In the genomic region with DNA sequence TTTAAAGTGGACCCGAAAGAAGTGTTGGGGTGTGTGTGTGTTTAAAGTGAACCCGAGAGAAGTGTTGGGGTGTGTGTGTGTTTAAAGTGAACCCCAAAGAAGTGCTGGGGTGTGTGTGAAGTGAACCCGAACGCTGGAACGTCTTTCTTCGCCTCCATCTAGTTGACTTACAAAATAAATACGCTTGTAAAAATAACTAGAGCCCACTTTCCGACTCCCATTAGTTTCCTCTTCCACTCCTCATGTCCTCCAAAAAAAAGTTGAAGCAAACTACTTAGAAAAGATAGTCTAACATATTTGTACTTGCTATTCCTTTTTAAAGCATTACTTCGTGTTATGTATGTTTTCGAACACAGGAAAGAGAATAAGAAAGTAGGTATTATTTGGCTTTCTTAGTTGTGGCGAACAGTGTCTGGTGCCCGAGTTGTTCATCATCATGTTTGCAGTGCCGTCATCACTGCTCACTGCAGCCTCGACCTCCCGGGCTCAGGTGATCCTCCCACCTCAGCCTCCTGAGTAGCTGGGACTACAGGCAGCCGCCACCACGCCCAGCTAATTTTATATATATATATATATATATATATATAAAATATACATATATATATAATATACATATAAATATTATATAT, we compare ENCODE assay signal across 8 cellular contexts. TPM values are rescaled to one million over a fixed set of nuclear protein-coding genes. Genes with fewer than 3 reads are reported as not detected.
DNase-seq lines count a peak whose midpoint lies in the region; ATAC-seq and TF ChIP-seq lines count a peak whose summit lies in the region.

No MANE protein-coding gene starts in this region.

- CTCF ChIA-PET in CD4-positive, alpha-beta memory T cell (lab: Charles Lee; ENCODE audit: partially characterized antibody): interaction anchor here (1.5 to 1.7 kb wide), 3 partner anchors 9 to 11 kb away, joined by 4 to 6 read pairs (median 4); no protein-coding TSS in a partner anchor

- no peaks in the 10 kb centered on the region for H3K27me3 Mint-ChIP-seq in CD4-positive, alpha-beta memory T cell
- H3K27me3 Mint-ChIP-seq in activated T-cell treated with anti-CD3 and anti-CD28 coated beads, Interleukin-2, amount 50 U/mL, for 24 hours: no peaks in the 10 kb centered on the region

- ATAC-seq in foreskin keratinocyte (no peak), gastrocnemius medialis (no peak), GM21381 (IDR thresholded peaks at IDR 0.05; ENCODE audit: unreplicated experiment) (no peak)

- TF ChIP-seq CTCF in foreskin keratinocyte (conservative IDR thresholded peaks at IDR 0.05) (no peak), gastrocnemius medialis (IDR thresholded peaks at IDR 0.05 in 4 of 5, conservative IDR thresholded peaks at IDR 0.05 in 1 of 5) (no peak)

- H3K9ac ChIP-seq in HUES64 (ENCODE audit: low read depth, low read length): peak overlapping the region; percentile 97

- POLR2A ChIA-PET in CD4-positive, alpha-beta memory T cell (lab: Charles Lee; ENCODE audit: partially characterized antibody): interaction anchor here (1.1 to 3.9 kb wide), 9 partner anchors 9 to 80 kb away, joined by 3 to 42 read pairs (median 8); a partner anchor contains a TSS

- DNase-seq in CD4-positive, alpha-beta memory T cell: peak in 4 of 5 donors; percentile 47 to 75 (median 50)
- DNase-seq in activated T-cell treated with anti-CD3 and anti-CD28 coated beads, Interleukin-2, amount 50 U/mL, for 24 hours: peak; percentile 43
- no peak for DNase-seq in foreskin keratinocyte
- DNase-seq in gastrocnemius medialis: no peak
- no peak for DNase-seq in NCI-H774 (lab: John Stamatoyannopoulos, UW)
- no peak for DNase-seq in NCI-H748 treated with DMSO at 0.1 percent for 48 hours (lab: John Stamatoyannopoulos, UW)

- H3K4me3 ChIP-seq in CD4-positive, alpha-beta memory T cell (ENCODE audit: low read length in 2 of 2): peak overlapping the region; percentile 91 to 96
- H3K4me3 ChIP-seq in HUES64 (ENCODE audit: low read length): peak overlapping the region; percentile 96
- H3K4me3 ChIP-seq in gastrocnemius medialis: peak overlapping the region; percentile 79 to 98 (median 87)

- H3K27ac Mint-ChIP-seq in CD4-positive, alpha-beta memory T cell: peak overlapping the region; percentile 94 to 99 (median 98)
- peak overlapping the region; percentile 94 for H3K27ac Mint-ChIP-seq in activated T-cell treated with anti-CD3 and anti-CD28 coated beads, Interleukin-2, amount 50 U/mL, for 24 hours

- H3K9me3 Mint-ChIP-seq in CD4-positive, alpha-beta memory T cell: no peaks in the 10 kb centered on the region
- H3K9me3 Mint-ChIP-seq in activated T-cell treated with anti-CD3 and anti-CD28 coated beads, Interleukin-2, amount 50 U/mL, for 24 hours: no peaks in the 10 kb centered on the region

- intact Hi-C loops in CD4-positive, alpha-beta memory T cell (cut with micrococcal nuclease): loop anchor here (5.0 kb wide), 1 partner anchor 55 kb away; no protein-coding TSS in a partner anchor
- intact Hi-C loops in gastrocnemius medialis (cut with DNase I; ENCODE audit: low total_unique reads): loop anchor here (5.0 kb wide), 2 partner anchors 40 to 80 kb away; no protein-coding TSS in a partner anchor

- H3K36me3 Mint-ChIP-seq in CD4-positive, alpha-beta memory T cell: peaks cover 0 to 19% of the 10 kb centered on the region in 2 donors
- H3K36me3 Mint-ChIP-seq in activated T-cell treated with anti-CD3 and anti-CD28 coated beads, Interleukin-2, amount 50 U/mL, for 24 hours (ENCODE audit: low read depth): peaks cover 20% of the 10 kb centered on the region

- H3K9me3 ChIP-seq in CD4-positive, alpha-beta memory T cell (ENCODE audit: control insufficient read depth in 1 of 2, low read length in 2 of 2): no peaks in the 10 kb centered on the region
- H3K9me3 ChIP-seq in HUES64 (ENCODE audit: insufficient read depth, low read depth, low read length): no peaks in the 10 kb centered on the region
- no peaks in the 10 kb centered on the region for H3K9me3 ChIP-seq in gastrocnemius medialis

- H3K27ac ChIP-seq in CD4-positive, alpha-beta memory T cell (ENCODE audit: low read depth, low read length): peak overlapping the region; percentile 94
- H3K27ac ChIP-seq in HUES64 (ENCODE audit: low read depth, low read length): no peak overlapping the region
- peak overlapping the region; percentile 92 for H3K27ac ChIP-seq in foreskin keratinocyte
- H3K27ac ChIP-seq in gastrocnemius medialis: peak overlapping the region; percentile 89 to 99 (median 94)

- in situ Hi-C loops in gastrocnemius medialis (cut with MboI; ENCODE audit: low sequenced_read_pairs in 4 of 4): no loop called here

- 57% methylated on average over 12 of the region's 17 CpGs for WGBS in HUES64

- peaks cover 34% of the 10 kb centered on the region for H3K4me1 ChIP-seq in CD4-positive, alpha-beta memory T cell (ENCODE audit: insufficient read depth, low read length)
- no peaks in the 10 kb centered on the region for H3K4me1 ChIP-seq in HUES64 (ENCODE audit: insufficient read depth, low read length)
- H3K4me1 ChIP-seq in foreskin keratinocyte: peaks cover 11% of the 10 kb centered on the region
- peaks cover 39 to 40% of the 10 kb centered on the region in 2 donors for H3K4me1 ChIP-seq in gastrocnemius medialis

- peak overlapping the region; percentile 94 to 99 (median 98) for H3K4me3 Mint-ChIP-seq in CD4-positive, alpha-beta memory T cell
- H3K4me3 Mint-ChIP-seq in activated T-cell treated with anti-CD3 and anti-CD28 coated beads, Interleukin-2, amount 50 U/mL, for 24 hours: peak overlapping the region; percentile 94

- H3K4me1 Mint-ChIP-seq in CD4-positive, alpha-beta memory T cell: peaks cover 32 to 52% (median 42%) of the 10 kb centered on the region in 4 donors
- H3K4me1 Mint-ChIP-seq in activated T-cell treated with anti-CD3 and anti-CD28 coated beads, Interleukin-2, amount 50 U/mL, for 24 hours (ENCODE audit: low read depth): peaks cover 52% of the 10 kb centered on the region

- H3K27me3 ChIP-seq in CD4-positive, alpha-beta memory T cell (ENCODE audit: insufficient read depth, low read length): no peaks in the 10 kb centered on the region
- no peaks in the 10 kb centered on the region for H3K27me3 ChIP-seq in HUES64 (ENCODE audit: insufficient read depth, low read length)
- H3K27me3 ChIP-seq in foreskin keratinocyte: no peaks in the 10 kb centered on the region
- no peaks in the 10 kb centered on the region for H3K27me3 ChIP-seq in gastrocnemius medialis

- H3K36me3 ChIP-seq in CD4-positive, alpha-beta memory T cell (ENCODE audit: insufficient read depth, low read length): no peaks in the 10 kb centered on the region
- H3K36me3 ChIP-seq in HUES64 (ENCODE audit: insufficient read depth, low read length) (no peaks in the 10 kb centered on the region), gastrocnemius medialis (peaks cover 0 to 2% of the 10 kb centered on the region in 2 donors)

- no peak for TF ChIP-seq POLR2A in gastrocnemius medialis (IDR thresholded peaks at IDR 0.05)

RNA-seq across cellular contexts. Expression of a gene that starts 1.1 kb away (rescaled TPM):
- total RNA-seq in CD4-positive, alpha-beta memory T cell: 10 to 100 TPM; 76.0 to 87.7 TPM
- polyA plus RNA-seq in CD4-positive, alpha-beta memory T cell: 10 to 100 TPM in 1 of 2 donors, 1 to 10 TPM in 1; 7.4 to 21.5 TPM
- polyA plus RNA-seq in HUES64 (2013, experiment 1 of 2): 21.2 TPM
- polyA plus RNA-seq in HUES64 (2013, experiment 2 of 2): 29.6 TPM
- total RNA-seq in foreskin keratinocyte: 35.1 and 38.2 TPM in 2 replicates
- 7.0 and 10.9 TPM in 2 replicates for polyA plus RNA-seq in foreskin keratinocyte
- total RNA-seq in gastrocnemius medialis: 100 to 1,000 TPM in 1 of 4 donors, 10 to 100 TPM in 3; 18.0 to 126 (median 26.7) TPM

RNA-seq across cellular contexts. Expression of a gene that starts 42.5 kb away (rescaled TPM):
- 10 to 100 TPM; 60.0 to 60.2 TPM for total RNA-seq in CD4-positive, alpha-beta memory T cell
- 100 to 1,000 TPM in 1 of 2 donors, 10 to 100 TPM in 1; 98.6 to 120 TPM for polyA plus RNA-seq in CD4-positive, alpha-beta memory T cell
- polyA plus RNA-seq in HUES64 (2013, experiment 1 of 2): 12.8 TPM
- polyA plus RNA-seq in HUES64 (2013, experiment 2 of 2): 22.6 TPM
- total RNA-seq in foreskin keratinocyte: 44.3 and 46.2 TPM in 2 replicates
- polyA plus RNA-seq in foreskin keratinocyte: 8.7 and 10.4 TPM in 2 replicates
- total RNA-seq in gastrocnemius medialis: 100 to 1,000 TPM in 3 of 4 donors, 10 to 100 TPM in 1; 77.7 to 184 (median 111) TPM

RNA-seq across cellular contexts. Expression of a gene that starts 55.4 kb away (rescaled TPM):
- 10 to 100 TPM; 64.0 to 69.6 TPM for total RNA-seq in CD4-positive, alpha-beta memory T cell
- polyA plus RNA-seq in CD4-positive, alpha-beta memory T cell: 10 to 100 TPM; 13.2 to 26.5 TPM
- 7.9 TPM for polyA plus RNA-seq in HUES64 (2013, experiment 1 of 2)
- 8.5 TPM for polyA plus RNA-seq in HUES64 (2013, experiment 2 of 2)
- 19.9 and 21.0 TPM in 2 replicates for total RNA-seq in foreskin keratinocyte
- polyA plus RNA-seq in foreskin keratinocyte: 4.4 and 4.9 TPM in 2 replicates
- 10 to 100 TPM; 15.6 to 33.1 (median 21.6) TPM for total RNA-seq in gastrocnemius medialis

Comparison
In these comparisons a context has a peak if more than half of its experiments do, and no peak if none do; other contexts are left out.
1. DNase-seq: peak in CD4-positive, alpha-beta memory T cell (4 of 5) and activated T-cell treated with anti-CD3 and anti-CD28 coated beads, Interleukin-2, amount 50 U/mL, for 24 hours (single experiment); none in foreskin keratinocyte (0 of 2), gastrocnemius medialis (0 of 2), NCI-H774 (single experiment) and NCI-H748 treated with DMSO at 0.1 percent for 48 hours (single experiment).
2. Peak in every context shown above with its lines, with median percentiles within 50 percentile points of each other: H3K4me3 ChIP-seq.